In the genomic region with DNA sequence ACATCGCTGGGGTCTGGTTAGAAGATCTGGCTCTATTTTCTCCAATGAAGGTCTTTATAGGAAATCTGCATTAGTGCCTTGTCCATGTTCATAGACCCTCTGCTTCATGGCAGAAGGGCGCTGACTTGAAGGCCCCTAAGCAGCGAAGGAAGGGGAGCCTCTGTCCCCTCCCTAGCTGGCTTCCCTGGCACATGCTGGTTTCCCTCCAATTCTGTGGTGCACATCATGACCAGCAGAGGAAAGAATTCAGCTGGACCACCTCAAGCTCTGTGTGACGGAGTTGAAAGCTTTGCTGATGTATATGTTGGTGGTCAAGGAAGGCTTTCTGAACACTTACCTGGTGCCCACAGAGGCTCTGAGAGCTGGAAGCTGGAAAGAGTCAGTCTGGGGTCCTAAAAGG, we compare ENCODE assay signal across 29 cellular contexts.
"Had no signal": no experiment of that assay in that cellular context is flagged by ENCODE, and none has a peak within 500 bp of the region (broad histone marks: within the 10 kb centered on the region; RNA-seq: fewer than 3 reads in every experiment).

No MANE protein-coding gene starts in this region.

- H3K4me1 ChIP-seq: thyroid gland, tibial artery, transverse colon, uterus, vagina had no signal

- H3K36me3 ChIP-seq: stomach, suprapubic skin, thoracic aorta, thyroid gland, tibial artery, tibial nerve, transverse colon, upper lobe of left lung, upper lobe of right lung, uterus, vagina had no signal

- H3K27ac ChIP-seq: stomach, suprapubic skin, testis, thoracic aorta, thyroid gland, tibial artery, tibial nerve, transverse colon, upper lobe of left lung, upper lobe of right lung, uterus, vagina had no signal

- DNase-seq: stimulated activated CD4-positive, alpha-beta T cell treated with anti-CD3 and anti-CD28 coated beads, Interleukin-2, amount 100 ng/mL, for 48 hours; stimulated activated CD4-positive, alpha-beta T cell treated with anti-CD3 and anti-CD28 coated beads, Interleukin-4, amount 100 ng/mL, for 1 hour; stimulated activated CD4-positive, alpha-beta T cell treated with anti-CD3 and anti-CD28 coated beads, Interleukin-4, amount 100 ng/mL, for 24 hours; stimulated activated CD4-positive, alpha-beta T cell treated with anti-CD3 and anti-CD28 coated beads, Interleukin-4, amount 100 ng/mL, for 4 hours; stimulated activated CD8-positive, alpha-beta memory T cell treated with anti-CD3 and anti-CD28 coated beads, Interleukin-4, amount 100 ng/mL, for 48 hours; stimulated activated naive B cell treated with anti-CD40 and anti-IgM and Interleukin-4, amounts not matched to agents 10 μg/mL and 1 μg/mL and 100 μg/mL, for 72 hours; stimulated activated naive CD4-positive, alpha-beta T cell; stimulated activated naive CD4-positive, alpha-beta T cell treated with Interleukin-2 at 50 U/mL for 16 hours; stimulated activated naive CD8-positive, alpha-beta T cell treated with anti-CD3 and anti-CD28 coated beads, Interleukin-15, amount 100 ng/mL, for 72 hours; stimulated activated naive CD8-positive, alpha-beta T cell treated with anti-CD3 and anti-CD28 coated beads, Interleukin-15, Interleukin-2, amounts not matched to agents 100 U/mL and 50 U/mL, for 24 hours; stomach; substantia nigra; testis; thyroid gland; tibial artery; transverse colon; trophoblast cell; upper lobe of left lung; upper lobe of right lung; uterus had no signal

- H3K4me1 Mint-ChIP-seq: stimulated activated naive CD8-positive, alpha-beta T cell treated with anti-CD3 and anti-CD28 coated beads, Interleukin-15, amount 100 ng/mL, for 72 hours had no signal

- ATAC-seq: stimulated activated effector memory CD8-positive, alpha-beta T cell treated with anti-CD3 and anti-CD28 coated beads, Interleukin-12 subunit alpha, Interleukin-12 subunit beta, amount 100 ng/mL, for 72 hours; stimulated activated memory B cell treated with anti-CD40 and anti-IgM and Interleukin-4, amounts not matched to agents 10 μg/mL and 1 μg/mL and 100 μg/mL, for 72 hours; stimulated activated naive B cell treated with anti-CD40 and anti-IgM and Interleukin-4, amounts not matched to agents 10 μg/mL and 1 μg/mL and 100 μg/mL, for 72 hours; stimulated activated naive CD8-positive, alpha-beta T cell treated with anti-CD3 and anti-CD28 coated beads, Interleukin-15, amount 100 ng/mL, for 72 hours; stimulated activated naive CD8-positive, alpha-beta T cell treated with anti-CD3 and anti-CD28 coated beads, Interleukin-15, Interleukin-2, amounts not matched to agents 100 U/mL and 50 U/mL, for 24 hours; upper lobe of right lung had no signal

- H3K4me3 Mint-ChIP-seq: stimulated activated effector memory CD8-positive, alpha-beta T cell treated with anti-CD3 and anti-CD28 coated beads, Interleukin-12 subunit alpha, Interleukin-12 subunit beta, amount 100 ng/mL, for 72 hours; stimulated activated memory B cell treated with anti-CD40 and anti-IgM and Interleukin-4, amounts not matched to agents 10 μg/mL and 1 μg/mL and 100 μg/mL, for 72 hours; stimulated activated naive B cell treated with anti-CD40 and anti-IgM and Interleukin-4, amounts not matched to agents 10 μg/mL and 1 μg/mL and 100 μg/mL, for 72 hours; stimulated activated naive CD8-positive, alpha-beta T cell treated with anti-CD3 and anti-CD28 coated beads, Interleukin-15, amount 100 ng/mL, for 72 hours; stimulated activated naive CD8-positive, alpha-beta T cell treated with anti-CD3 and anti-CD28 coated beads, Interleukin-15, Interleukin-2, amounts not matched to agents 100 ng/mL and 50 ng/mL, for 24 hours; type B pancreatic cell had no signal

- H3K9me3 Mint-ChIP-seq: stimulated activated effector memory CD8-positive, alpha-beta T cell treated with anti-CD3 and anti-CD28 coated beads, Interleukin-12 subunit alpha, Interleukin-12 subunit beta, amount 100 ng/mL, for 72 hours; stimulated activated memory B cell treated with anti-CD40 and anti-IgM and Interleukin-4, amounts not matched to agents 10 μg/mL and 1 μg/mL and 100 μg/mL, for 72 hours; stimulated activated naive B cell treated with anti-CD40 and anti-IgM and Interleukin-4, amounts not matched to agents 10 μg/mL and 1 μg/mL and 100 μg/mL, for 72 hours; stimulated activated naive CD8-positive, alpha-beta T cell treated with anti-CD3 and anti-CD28 coated beads, Interleukin-15, amount 100 ng/mL, for 72 hours; stimulated activated naive CD8-positive, alpha-beta T cell treated with anti-CD3 and anti-CD28 coated beads, Interleukin-15, Interleukin-2, amounts not matched to agents 100 ng/mL and 50 ng/mL, for 24 hours; type B pancreatic cell had no signal

- H3K27me3 ChIP-seq: stomach, suprapubic skin, testis, thyroid gland, tibial artery, tibial nerve, transverse colon, upper lobe of left lung, upper lobe of right lung, uterus, vagina had no signal

- FAIRE-seq: urothelium cell line had no signal

- H3K27ac Mint-ChIP-seq: stimulated activated effector memory CD8-positive, alpha-beta T cell treated with anti-CD3 and anti-CD28 coated beads, Interleukin-12 subunit alpha, Interleukin-12 subunit beta, amount 100 ng/mL, for 72 hours; stimulated activated memory B cell treated with anti-CD40 and anti-IgM and Interleukin-4, amounts not matched to agents 10 μg/mL and 1 μg/mL and 100 μg/mL, for 72 hours; stimulated activated naive B cell treated with anti-CD40 and anti-IgM and Interleukin-4, amounts not matched to agents 10 μg/mL and 1 μg/mL and 100 μg/mL, for 72 hours; stimulated activated naive CD8-positive, alpha-beta T cell treated with anti-CD3 and anti-CD28 coated beads, Interleukin-15, Interleukin-2, amounts not matched to agents 100 ng/mL and 50 ng/mL, for 24 hours; type B pancreatic cell had no signal

- H3K4me3 ChIP-seq: stomach, suprapubic skin, testis, thoracic aorta, thyroid gland, tibial artery, tibial nerve, transverse colon, upper lobe of left lung, upper lobe of right lung, uterus, vagina had no signal

- H3K9me3 ChIP-seq: stomach, suprapubic skin, testis, thoracic aorta, thyroid gland, tibial artery, tibial nerve, transverse colon, upper lobe of left lung, upper lobe of right lung, uterus, vagina had no signal

- H3K36me3 Mint-ChIP-seq: stimulated activated effector memory CD8-positive, alpha-beta T cell treated with anti-CD3 and anti-CD28 coated beads, Interleukin-12 subunit alpha, Interleukin-12 subunit beta, amount 100 ng/mL, for 72 hours; stimulated activated memory B cell treated with anti-CD40 and anti-IgM and Interleukin-4, amounts not matched to agents 10 μg/mL and 1 μg/mL and 100 μg/mL, for 72 hours; stimulated activated naive B cell treated with anti-CD40 and anti-IgM and Interleukin-4, amounts not matched to agents 10 μg/mL and 1 μg/mL and 100 μg/mL, for 72 hours; type B pancreatic cell had no signal
